Comparison of ENCODE assay signal across 8 cellular contexts in the genomic region with DNA sequence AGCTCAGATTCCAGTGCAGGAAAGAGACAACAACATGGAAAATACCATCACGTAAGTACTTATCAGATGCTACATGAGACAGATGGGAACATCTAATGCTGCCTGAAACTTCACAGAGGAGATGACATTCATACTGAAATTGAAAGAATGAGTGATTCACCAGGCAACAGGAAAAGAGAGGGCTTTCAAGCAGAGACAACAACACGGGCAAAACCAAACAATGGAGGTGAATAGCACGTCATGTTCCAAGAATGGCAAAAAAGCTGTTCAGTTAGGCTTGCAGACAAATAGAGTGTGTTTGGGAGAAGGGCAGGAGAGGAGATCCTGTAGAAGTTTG. TPM values are rescaled to one million over a fixed set of nuclear protein-coding genes. Genes with fewer than 3 reads are reported as not detected.
DNase-seq lines count a peak whose midpoint lies in the region; ATAC-seq and TF ChIP-seq lines count a peak whose summit lies in the region.

No MANE protein-coding gene starts in this region.

- no peak overlapping the region for H3K4me3 ChIP-seq in adipocyte (ENCODE audit: low read length)
- H3K4me3 ChIP-seq in heart left ventricle, result no peak overlapping the region
- no peak overlapping the region for H3K4me3 ChIP-seq in tibial artery

- no peak for TF ChIP-seq CTCF in heart left ventricle (IDR thresholded peaks at IDR 0.05)
- no peak for TF ChIP-seq CTCF in tibial artery (IDR thresholded peaks at IDR 0.05)

- TF ChIP-seq POLR2A in heart left ventricle (IDR thresholded peaks at IDR 0.05), result no peak

- no peak overlapping the region for H3K27ac ChIP-seq in heart left ventricle
- no peak overlapping the region for H3K27ac ChIP-seq in tibial artery

- 60 to 70% (median 65%) methylated on average over 3 of the region's 3 CpGs for WGBS in heart left ventricle, 4 donors

- H3K9ac ChIP-seq in adipocyte (ENCODE audit: low read length), result no peak overlapping the region

- peak; percentile 28 for DNase-seq in AG20443 (ENCODE audit: low spot score)
- peak; percentile 62 for DNase-seq in adipocyte (ENCODE audit: low read depth)
- no peak for DNase-seq in heart left ventricle
- DNase-seq in activated effector memory CD4-positive, alpha-beta T cell treated with anti-CD3 and anti-CD28 coated beads, Interleukin-2, amount 50 U/mL, for 16 hours, result no peak
- no peak for DNase-seq in tibial artery
- no peak for DNase-seq in NOMO-1 (lab: John Stamatoyannopoulos, UW; ENCODE audit: unreplicated experiment in 2 of 2)

- no peaks in the 10 kb centered on the region for H3K9me3 ChIP-seq in adipocyte (ENCODE audit: control insufficient read depth, low read length)
- no peaks in the 10 kb centered on the region for H3K9me3 ChIP-seq in heart left ventricle
- H3K9me3 ChIP-seq in tibial artery, result no peaks in the 10 kb centered on the region

- no peaks in the 10 kb centered on the region for H3K27me3 ChIP-seq in adipocyte (replicated peaks; ENCODE audit: control insufficient read depth, insufficient read depth, low read length)
- H3K27me3 ChIP-seq in heart left ventricle, result peaks cover 0 to 7% (median 0%) of the 10 kb centered on the region in 9 donors
- no peaks in the 10 kb centered on the region for H3K27me3 ChIP-seq in tibial artery

- H3K4me1 ChIP-seq in adipocyte (ENCODE audit: control insufficient read depth, insufficient read depth, low read length) (peaks cover 13% of the 10 kb centered on the region), heart left ventricle (no peaks in the 10 kb centered on the region), tibial artery (no peaks in the 10 kb centered on the region)

- H3K36me3 ChIP-seq in adipocyte (ENCODE audit: control insufficient read depth, insufficient read depth, low read length, severe bottlenecking) (no peaks in the 10 kb centered on the region), heart left ventricle (no peaks in the 10 kb centered on the region), tibial artery (no peaks in the 10 kb centered on the region)

- peak; percentile 89 for ATAC-seq in GM19397 (IDR thresholded peaks at IDR 0.05; ENCODE audit: unreplicated experiment)
- ATAC-seq in HG03280 (IDR thresholded peaks at IDR 0.05; ENCODE audit: unreplicated experiment), result peak; percentile 88
- ATAC-seq in heart left ventricle, result no peak

- intact Hi-C loops in heart left ventricle (cut with DNase I) (no loop called here), tibial artery (cut with DNase I; ENCODE audit: low total_unique reads) (no loop called here)

RNA-seq across cellular contexts. Expression of a gene that starts 39.3 kb away (rescaled TPM):
- total RNA-seq in heart left ventricle, result 10 to 100 TPM in 7 of 9 donors, 1 to 10 TPM in 2; 2.6 to 32.0 (median 25.8) TPM
- 1 to 10 TPM; 4.4 to 6.4 TPM for polyA plus RNA-seq in heart left ventricle

RNA-seq across cellular contexts. Expression of a gene that starts 39.4 kb away (rescaled TPM):
- total RNA-seq in heart left ventricle, result 1 to 10 TPM; 3.7 to 7.0 (median 5.5) TPM
- 1 to 10 TPM; 1.5 to 5.6 TPM for polyA plus RNA-seq in heart left ventricle

Comparison
In these comparisons a context has a peak if more than half of its experiments do, and no peak if none do; other contexts are left out.
1. DNase-seq: peak in AG20443 (single experiment) and adipocyte (single experiment); none in heart left ventricle (0 of 5), activated effector memory CD4-positive, alpha-beta T cell treated with anti-CD3 and anti-CD28 coated beads, Interleukin-2, amount 50 U/mL, for 16 hours (single experiment), tibial artery (0 of 2) and NOMO-1 (0 of 2).
2. ATAC-seq: peak in GM19397 (single experiment) and HG03280 (single experiment); none in heart left ventricle (0 of 4).